In genomic region chr6:1311400-1312192, GRCh38 we compare ENCODE assay signal across 1 cellular context.
TF ChIP-seq lines count a peak whose summit lies in the region.

A gene with protein sequence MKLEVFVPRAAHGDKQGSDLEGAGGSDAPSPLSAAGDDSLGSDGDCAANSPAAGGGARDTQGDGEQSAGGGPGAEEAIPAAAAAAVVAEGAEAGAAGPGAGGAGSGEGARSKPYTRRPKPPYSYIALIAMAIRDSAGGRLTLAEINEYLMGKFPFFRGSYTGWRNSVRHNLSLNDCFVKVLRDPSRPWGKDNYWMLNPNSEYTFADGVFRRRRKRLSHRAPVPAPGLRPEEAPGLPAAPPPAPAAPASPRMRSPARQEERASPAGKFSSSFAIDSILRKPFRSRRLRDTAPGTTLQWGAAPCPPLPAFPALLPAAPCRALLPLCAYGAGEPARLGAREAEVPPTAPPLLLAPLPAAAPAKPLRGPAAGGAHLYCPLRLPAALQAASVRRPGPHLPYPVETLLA (plus strand): TSS chr6:1312098. CDS start chr6:1312705, 607 bp downstream.

TF ChIP-seq in HepG2, 621 proteins besides CTCF, POLR2A, EP300 and RAD21 (continued from another document and continues in another):
- TF ChIP-seq, protein P1, sequence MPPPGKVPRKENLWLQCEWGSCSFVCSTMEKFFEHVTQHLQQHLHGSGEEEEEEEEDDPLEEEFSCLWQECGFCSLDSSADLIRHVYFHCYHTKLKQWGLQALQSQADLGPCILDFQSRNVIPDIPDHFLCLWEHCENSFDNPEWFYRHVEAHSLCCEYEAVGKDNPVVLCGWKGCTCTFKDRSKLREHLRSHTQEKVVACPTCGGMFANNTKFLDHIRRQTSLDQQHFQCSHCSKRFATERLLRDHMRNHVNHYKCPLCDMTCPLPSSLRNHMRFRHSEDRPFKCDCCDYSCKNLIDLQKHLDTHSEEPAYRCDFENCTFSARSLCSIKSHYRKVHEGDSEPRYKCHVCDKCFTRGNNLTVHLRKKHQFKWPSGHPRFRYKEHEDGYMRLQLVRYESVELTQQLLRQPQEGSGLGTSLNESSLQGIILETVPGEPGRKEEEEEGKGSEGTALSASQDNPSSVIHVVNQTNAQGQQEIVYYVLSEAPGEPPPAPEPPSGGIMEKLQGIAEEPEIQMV (CRISPR knock-in tag; IDR thresholded peaks at IDR 0.05; ENCODE audit: low read depth) = no peak; the same call in 1 of the 2 replicates
- TF ChIP-seq ADNP (CRISPR knock-in tag; IDR thresholded peaks at IDR 0.05) (no peak), HNF4A (CRISPR knock-in tag; IDR thresholded peaks at IDR 0.05) (peak; percentile 77), ZNF788 (CRISPR knock-in tag; IDR thresholded peaks at IDR 0.05; ENCODE audit: borderline replicate concordance) (peak; percentile 98; the same call in 1 of the 2 replicates), ZNF484 (CRISPR knock-in tag; IDR thresholded peaks at IDR 0.05; ENCODE audit: borderline replicate concordance, low read depth) (no peak; the same call in 1 of the 2 replicates), ZEB1 (IDR thresholded peaks at IDR 0.05; ENCODE audit: insufficient replicate concordance, low read depth) (no peak), ZFX (CRISPR knock-in tag; IDR thresholded peaks at IDR 0.05; ENCODE audit: low read depth) (peak; percentile 97), CBX2 (IDR thresholded peaks at IDR 0.05; ENCODE audit: low read depth, low read length) (no peak), CBX2 (CRISPR knock-in tag; IDR thresholded peaks at IDR 0.05; ENCODE audit: low read depth) (no peak), ZKSCAN8 (CRISPR knock-in tag; IDR thresholded peaks at IDR 0.05; ENCODE audit: borderline replicate concordance) (peak; percentile 58; the same call in 1 of the 2 replicates), MEIS1 (CRISPR knock-in tag; IDR thresholded peaks at IDR 0.05; ENCODE audit: borderline replicate concordance) (peak; percentile 83; the same call in 1 of the 2 replicates), MATR3 (CRISPR knock-in tag; IDR thresholded peaks at IDR 0.05) (no peak), BRCA1 (CRISPR knock-in tag; IDR thresholded peaks at IDR 0.05) (peak; percentile 72), ZBTB10 (CRISPR knock-in tag; IDR thresholded peaks at IDR 0.05; ENCODE audit: borderline replicate concordance) (peak; percentile 99), ZNF512B (CRISPR knock-in tag; IDR thresholded peaks at IDR 0.05; ENCODE audit: borderline replicate concordance) (no peak; the same call in 1 of the 2 replicates), MIER2 (CRISPR knock-in tag; IDR thresholded peaks at IDR 0.05) (peak; percentile 53), ISL2 (CRISPR knock-in tag; IDR thresholded peaks at IDR 0.05) (peak; percentile 89), PCBP2 (optimal IDR thresholded peaks at IDR 0.05; ENCODE audit: low read depth, low read length, poor library complexity, severe bottlenecking) (no peak), ZNF329 (CRISPR knock-in tag; IDR thresholded peaks at IDR 0.05; ENCODE audit: low read depth) (no peak; the same call in 1 of the 2 replicates), PHF8 (CRISPR knock-in tag; IDR thresholded peaks at IDR 0.05) (peak; percentile 88), HMGXB4 (CRISPR knock-in tag; IDR thresholded peaks at IDR 0.05; ENCODE audit: borderline replicate concordance in 1 of 2, low read depth in 1 of 2) (peak; percentile 79 to 89; a peak in 2 of 4 replicates), ZIK1 (CRISPR knock-in tag; IDR thresholded peaks at IDR 0.05; ENCODE audit: borderline replicate concordance, low read depth) (peak; percentile 85), RELA (CRISPR knock-in tag; IDR thresholded peaks at IDR 0.05) (peak; percentile 82), YEATS4 (CRISPR knock-in tag; IDR thresholded peaks at IDR 0.05; ENCODE audit: borderline replicate concordance) (peak; percentile 94), ZFP36L2 (CRISPR knock-in tag; IDR thresholded peaks at IDR 0.05) (no peak; the same call in none of the 2 replicates), PTBP1 (IDR thresholded peaks at IDR 0.05; ENCODE audit: low read depth, low read length, poor library complexity, severe bottlenecking) (peak; percentile 22), ZNF326 (CRISPR knock-in tag; IDR thresholded peaks at IDR 0.05; ENCODE audit: borderline replicate concordance) (peak; percentile 12; the same call in 1 of the 2 replicates), CERS6 (CRISPR knock-in tag; IDR thresholded peaks at IDR 0.05) (peak; percentile 70; the same call in 1 of the 2 replicates)
- TF ChIP-seq, protein P2, sequence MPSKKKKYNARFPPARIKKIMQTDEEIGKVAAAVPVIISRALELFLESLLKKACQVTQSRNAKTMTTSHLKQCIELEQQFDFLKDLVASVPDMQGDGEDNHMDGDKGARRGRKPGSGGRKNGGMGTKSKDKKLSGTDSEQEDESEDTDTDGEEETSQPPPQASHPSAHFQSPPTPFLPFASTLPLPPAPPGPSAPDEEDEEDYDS (CRISPR knock-in tag; IDR thresholded peaks at IDR 0.05) = peak; percentile 100
- TF ChIP-seq, protein P3, sequence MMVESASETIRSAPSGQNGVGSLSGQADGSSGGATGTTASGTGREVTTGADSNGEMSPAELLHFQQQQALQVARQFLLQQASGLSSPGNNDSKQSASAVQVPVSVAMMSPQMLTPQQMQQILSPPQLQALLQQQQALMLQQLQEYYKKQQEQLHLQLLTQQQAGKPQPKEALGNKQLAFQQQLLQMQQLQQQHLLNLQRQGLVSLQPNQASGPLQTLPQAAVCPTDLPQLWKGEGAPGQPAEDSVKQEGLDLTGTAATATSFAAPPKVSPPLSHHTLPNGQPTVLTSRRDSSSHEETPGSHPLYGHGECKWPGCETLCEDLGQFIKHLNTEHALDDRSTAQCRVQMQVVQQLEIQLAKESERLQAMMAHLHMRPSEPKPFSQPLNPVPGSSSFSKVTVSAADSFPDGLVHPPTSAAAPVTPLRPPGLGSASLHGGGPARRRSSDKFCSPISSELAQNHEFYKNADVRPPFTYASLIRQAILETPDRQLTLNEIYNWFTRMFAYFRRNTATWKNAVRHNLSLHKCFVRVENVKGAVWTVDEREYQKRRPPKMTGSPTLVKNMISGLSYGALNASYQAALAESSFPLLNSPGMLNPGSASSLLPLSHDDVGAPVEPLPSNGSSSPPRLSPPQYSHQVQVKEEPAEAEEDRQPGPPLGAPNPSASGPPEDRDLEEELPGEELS (CRISPR knock-in tag; IDR thresholded peaks at IDR 0.05) = peak; percentile 87
- TF ChIP-seq, protein P4, sequence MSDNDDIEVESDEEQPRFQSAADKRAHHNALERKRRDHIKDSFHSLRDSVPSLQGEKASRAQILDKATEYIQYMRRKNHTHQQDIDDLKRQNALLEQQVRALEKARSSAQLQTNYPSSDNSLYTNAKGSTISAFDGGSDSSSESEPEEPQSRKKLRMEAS (IDR thresholded peaks at IDR 0.05) = peak; percentile 83
- TF ChIP-seq, protein P5, sequence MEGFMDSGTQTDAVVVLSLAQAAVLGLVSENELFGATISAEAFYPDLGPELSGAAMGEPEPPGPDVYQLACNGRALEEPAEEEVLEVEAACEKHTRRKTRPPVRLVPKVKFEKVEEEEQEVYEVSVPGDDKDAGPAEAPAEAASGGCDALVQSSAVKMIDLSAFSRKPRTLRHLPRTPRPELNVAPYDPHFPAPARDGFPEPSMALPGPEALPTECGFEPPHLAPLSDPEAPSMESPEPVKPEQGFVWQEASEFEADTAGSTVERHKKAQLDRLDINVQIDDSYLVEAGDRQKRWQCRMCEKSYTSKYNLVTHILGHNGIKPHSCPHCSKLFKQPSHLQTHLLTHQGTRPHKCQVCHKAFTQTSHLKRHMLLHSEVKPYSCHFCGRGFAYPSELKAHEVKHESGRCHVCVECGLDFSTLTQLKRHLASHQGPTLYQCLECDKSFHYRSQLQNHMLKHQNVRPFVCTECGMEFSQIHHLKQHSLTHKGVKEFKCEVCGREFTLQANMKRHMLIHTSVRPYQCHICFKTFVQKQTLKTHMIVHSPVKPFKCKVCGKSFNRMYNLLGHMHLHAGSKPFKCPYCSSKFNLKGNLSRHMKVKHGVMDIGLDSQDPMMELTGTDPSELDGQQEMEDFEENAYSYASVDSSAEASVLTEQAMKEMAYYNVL (CRISPR knock-in tag; IDR thresholded peaks at IDR 0.05; ENCODE audit: borderline replicate concordance) = peak; percentile 93
- TF ChIP-seq, protein P6, sequence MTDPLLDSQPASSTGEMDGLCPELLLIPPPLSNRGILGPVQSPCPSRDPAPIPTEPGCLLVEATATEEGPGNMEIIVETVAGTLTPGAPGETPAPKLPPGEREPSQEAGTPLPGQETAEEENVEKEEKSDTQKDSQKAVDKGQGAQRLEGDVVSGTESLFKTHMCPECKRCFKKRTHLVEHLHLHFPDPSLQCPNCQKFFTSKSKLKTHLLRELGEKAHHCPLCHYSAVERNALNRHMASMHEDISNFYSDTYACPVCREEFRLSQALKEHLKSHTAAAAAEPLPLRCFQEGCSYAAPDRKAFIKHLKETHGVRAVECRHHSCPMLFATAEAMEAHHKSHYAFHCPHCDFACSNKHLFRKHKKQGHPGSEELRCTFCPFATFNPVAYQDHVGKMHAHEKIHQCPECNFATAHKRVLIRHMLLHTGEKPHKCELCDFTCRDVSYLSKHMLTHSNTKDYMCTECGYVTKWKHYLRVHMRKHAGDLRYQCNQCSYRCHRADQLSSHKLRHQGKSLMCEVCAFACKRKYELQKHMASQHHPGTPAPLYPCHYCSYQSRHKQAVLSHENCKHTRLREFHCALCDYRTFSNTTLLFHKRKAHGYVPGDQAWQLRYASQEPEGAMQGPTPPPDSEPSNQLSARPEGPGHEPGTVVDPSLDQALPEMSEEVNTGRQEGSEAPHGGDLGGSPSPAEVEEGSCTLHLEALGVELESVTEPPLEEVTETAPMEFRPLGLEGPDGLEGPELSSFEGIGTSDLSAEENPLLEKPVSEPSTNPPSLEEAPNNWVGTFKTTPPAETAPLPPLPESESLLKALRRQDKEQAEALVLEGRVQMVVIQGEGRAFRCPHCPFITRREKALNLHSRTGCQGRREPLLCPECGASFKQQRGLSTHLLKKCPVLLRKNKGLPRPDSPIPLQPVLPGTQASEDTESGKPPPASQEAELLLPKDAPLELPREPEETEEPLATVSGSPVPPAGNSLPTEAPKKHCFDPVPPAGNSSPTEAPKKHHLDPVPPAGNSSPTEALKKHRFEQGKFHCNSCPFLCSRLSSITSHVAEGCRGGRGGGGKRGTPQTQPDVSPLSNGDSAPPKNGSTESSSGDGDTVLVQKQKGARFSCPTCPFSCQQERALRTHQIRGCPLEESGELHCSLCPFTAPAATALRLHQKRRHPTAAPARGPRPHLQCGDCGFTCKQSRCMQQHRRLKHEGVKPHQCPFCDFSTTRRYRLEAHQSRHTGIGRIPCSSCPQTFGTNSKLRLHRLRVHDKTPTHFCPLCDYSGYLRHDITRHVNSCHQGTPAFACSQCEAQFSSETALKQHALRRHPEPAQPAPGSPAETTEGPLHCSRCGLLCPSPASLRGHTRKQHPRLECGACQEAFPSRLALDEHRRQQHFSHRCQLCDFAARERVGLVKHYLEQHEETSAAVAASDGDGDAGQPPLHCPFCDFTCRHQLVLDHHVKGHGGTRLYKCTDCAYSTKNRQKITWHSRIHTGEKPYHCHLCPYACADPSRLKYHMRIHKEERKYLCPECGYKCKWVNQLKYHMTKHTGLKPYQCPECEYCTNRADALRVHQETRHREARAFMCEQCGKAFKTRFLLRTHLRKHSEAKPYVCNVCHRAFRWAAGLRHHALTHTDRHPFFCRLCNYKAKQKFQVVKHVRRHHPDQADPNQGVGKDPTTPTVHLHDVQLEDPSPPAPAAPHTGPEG (CRISPR knock-in tag; IDR thresholded peaks at IDR 0.05) = peak; percentile 76; the same call in 1 of the 2 replicates
